31 cellular contexts compared by ENCODE assay signal in genomic region chr3:69807674-69808073, GRCh38.
"Had no signal": no experiment of that assay in that cellular context is flagged by ENCODE, and none has a peak within 500 bp of the region (broad histone marks: within the 10 kb centered on the region; RNA-seq: fewer than 3 reads in every experiment).

No MANE protein-coding gene starts in this region.

- H3K4me3 Mint-ChIP-seq: activated B cell treated with CpG ODN at 0.5 μM for 24 hours; activated CD8-positive, alpha-beta memory T cell treated with anti-CD3 and anti-CD28 coated beads, Interleukin-2, amount 10 ng/mL, durations not matched to agents 7 days and 5 days; activated CD8-positive, alpha-beta T cell treated with anti-CD3 and anti-CD28 coated beads for 36 hours; activated naive CD4-positive, alpha-beta T cell treated with anti-CD3 and anti-CD28 coated beads for 36 hours; activated naive CD4-positive, alpha-beta T cell treated with anti-CD3 and anti-CD28 coated beads, Interleukin-2, amount 50 U/mL, for 24 hours; activated naive CD8-positive, alpha-beta T cell treated with anti-CD3 and anti-CD28 coated beads for 36 hours; activated naive CD8-positive, alpha-beta T cell treated with anti-CD3 and anti-CD28 coated beads, Interleukin-2, amount 50 U/mL, for 24 hours; activated T-helper 1 cell treated with anti-CD3 and anti-CD28 coated beads, Interleukin-12 subunit alpha, Interleukin-12 subunit beta, Interleukin-2, Interleukin-4 antibody, amounts not matched to agents 30 ng/mL and 10 ng/mL and 1 ng/mL, durations not matched to agents 14 hours and 24 hours and 36 hours; T-helper 2 cell treated with Interferon-gamma antibody and Interleukin-4, amounts not matched to agents 5 μg/mL and 100 μg/mL, for 36 hours had no signal

- H3K36me3 Mint-ChIP-seq: activated CD8-positive, alpha-beta memory T cell treated with anti-CD3 and anti-CD28 coated beads, Interleukin-2, amount 10 ng/mL, durations not matched to agents 7 days and 5 days; activated naive CD4-positive, alpha-beta T cell treated with anti-CD3 and anti-CD28 coated beads, Interleukin-2, amount 50 U/mL, for 24 hours; activated naive CD8-positive, alpha-beta T cell treated with anti-CD3 and anti-CD28 coated beads for 36 hours had no signal

- H3K27ac ChIP-seq: adrenal gland, body of pancreas, WERI-Rb-1 had no signal

- DNase-seq: activated B cell treated with CpG ODN at 0.5 μM for 24 hours; activated CD4-positive, alpha-beta T cell treated with anti-CD3 and anti-CD28 coated beads for 48 hours; activated CD4-positive, alpha-beta T cell treated with anti-CD3 and anti-CD28 coated beads, Interleukin-2, amount 50 U/mL, for 1 hour; activated CD4-positive, alpha-beta T cell treated with anti-CD3 and anti-CD28 coated beads, Interleukin-2, amount 50 U/mL, for 48 hours; activated CD8-positive, alpha-beta memory T cell treated with anti-CD3 and anti-CD28 coated beads, Interleukin-2, amount 10 ng/mL, durations not matched to agents 7 days and 5 days; activated CD8-positive, alpha-beta memory T cell treated with anti-CD3 and anti-CD28 coated beads, Interleukin-2, amount 50 U/mL, for 4 hours; activated CD8-positive, alpha-beta T cell treated with anti-CD3 and anti-CD28 coated beads for 36 hours; activated effector memory CD4-positive, alpha-beta T cell treated with anti-CD3 and anti-CD28 coated beads, Interleukin-2, amount 50 U/mL, for 16 hours; activated naive CD4-positive, alpha-beta T cell treated with anti-CD3 and anti-CD28 coated beads for 36 hours; activated naive CD8-positive, alpha-beta T cell treated with anti-CD3 and anti-CD28 coated beads for 36 hours; activated naive CD8-positive, alpha-beta T cell treated with anti-CD3 and anti-CD28 coated beads, Interleukin-2, amount 50 U/mL, for 24 hours; activated T-cell treated with anti-CD3 and anti-CD28 coated beads, Interleukin-2, amount 50 U/mL, for 1 hour; activated T-cell treated with anti-CD3 and anti-CD28 coated beads, Interleukin-2, amount 50 U/mL, for 48 hours; adrenal gland; amygdala; aorta; body of pancreas; caudate nucleus; cortex of kidney; effector CD8-positive, alpha-beta T cell; foreskin fibroblast; head of caudate nucleus; hippocampal formation; T1000; WERI-Rb-1 had no signal

- H3K4me3 ChIP-seq: adrenal gland, body of pancreas had no signal

- H3K4me1 Mint-ChIP-seq: activated B cell treated with CpG ODN at 0.5 μM for 24 hours; activated CD8-positive, alpha-beta memory T cell treated with anti-CD3 and anti-CD28 coated beads, Interleukin-2, amount 10 ng/mL, durations not matched to agents 7 days and 5 days; activated naive CD4-positive, alpha-beta T cell treated with anti-CD3 and anti-CD28 coated beads, Interleukin-2, amount 50 U/mL, for 24 hours; activated naive CD8-positive, alpha-beta T cell treated with anti-CD3 and anti-CD28 coated beads for 36 hours; activated naive CD8-positive, alpha-beta T cell treated with anti-CD3 and anti-CD28 coated beads, Interleukin-2, amount 50 U/mL, for 24 hours had no signal

- H3K9me3 ChIP-seq: adrenal gland, body of pancreas had no signal

- H3K9me3 Mint-ChIP-seq: activated B cell treated with CpG ODN at 0.5 μM for 24 hours; activated CD8-positive, alpha-beta T cell treated with anti-CD3 and anti-CD28 coated beads for 36 hours; activated naive CD4-positive, alpha-beta T cell treated with anti-CD3 and anti-CD28 coated beads for 36 hours; activated naive CD4-positive, alpha-beta T cell treated with anti-CD3 and anti-CD28 coated beads, Interleukin-2, amount 50 U/mL, for 24 hours; activated naive CD8-positive, alpha-beta T cell treated with anti-CD3 and anti-CD28 coated beads for 36 hours; activated naive CD8-positive, alpha-beta T cell treated with anti-CD3 and anti-CD28 coated beads, Interleukin-2, amount 50 U/mL, for 24 hours; activated T-helper 1 cell treated with anti-CD3 and anti-CD28 coated beads, Interleukin-12 subunit alpha, Interleukin-12 subunit beta, Interleukin-2, Interleukin-4 antibody, amounts not matched to agents 30 ng/mL and 10 ng/mL and 1 ng/mL, durations not matched to agents 14 hours and 24 hours and 36 hours; activated T-helper 2 cell treated with anti-CD3 and anti-CD28 coated beads, Interferon-gamma antibody, Interleukin-2, Interleukin-4, amounts not matched to agents 10 μg/mL and 5 μg/mL and 100 μg/mL, durations not matched to agents 14 hours and 24 hours and 36 hours; T-helper 2 cell treated with Interferon-gamma antibody and Interleukin-4, amounts not matched to agents 5 μg/mL and 100 μg/mL, for 36 hours had no signal

- H3K27me3 Mint-ChIP-seq: activated CD8-positive, alpha-beta memory T cell treated with anti-CD3 and anti-CD28 coated beads, Interleukin-2, amount 10 ng/mL, durations not matched to agents 7 days and 5 days; activated CD8-positive, alpha-beta T cell treated with anti-CD3 and anti-CD28 coated beads for 36 hours; activated naive CD8-positive, alpha-beta T cell treated with anti-CD3 and anti-CD28 coated beads for 36 hours had no signal

- H3K36me3 ChIP-seq: adrenal gland, WERI-Rb-1 had no signal

- H3K27ac Mint-ChIP-seq: activated B cell treated with CpG ODN at 0.5 μM for 24 hours; activated CD8-positive, alpha-beta memory T cell treated with anti-CD3 and anti-CD28 coated beads, Interleukin-2, amount 10 ng/mL, durations not matched to agents 7 days and 5 days; activated CD8-positive, alpha-beta T cell treated with anti-CD3 and anti-CD28 coated beads for 36 hours; activated naive CD4-positive, alpha-beta T cell treated with anti-CD3 and anti-CD28 coated beads for 36 hours; activated naive CD4-positive, alpha-beta T cell treated with anti-CD3 and anti-CD28 coated beads, Interleukin-2, amount 50 U/mL, for 24 hours; activated naive CD8-positive, alpha-beta T cell treated with anti-CD3 and anti-CD28 coated beads for 36 hours; activated naive CD8-positive, alpha-beta T cell treated with anti-CD3 and anti-CD28 coated beads, Interleukin-2, amount 50 U/mL, for 24 hours; activated T-helper 1 cell treated with anti-CD3 and anti-CD28 coated beads, Interleukin-12 subunit alpha, Interleukin-12 subunit beta, Interleukin-2, Interleukin-4 antibody, amounts not matched to agents 30 ng/mL and 10 ng/mL and 1 ng/mL, durations not matched to agents 14 hours and 24 hours and 36 hours; activated T-helper 2 cell treated with anti-CD3 and anti-CD28 coated beads, Interferon-gamma antibody, Interleukin-2, Interleukin-4, amounts not matched to agents 10 μg/mL and 5 μg/mL and 100 μg/mL, durations not matched to agents 14 hours and 24 hours and 36 hours; T-helper 2 cell treated with Interferon-gamma antibody and Interleukin-4, amounts not matched to agents 5 μg/mL and 100 μg/mL, for 36 hours had no signal

- H3K27me3 ChIP-seq: adrenal gland, body of pancreas had no signal

- ATAC-seq: activated CD4-positive, CD25-positive, alpha-beta regulatory T cell treated with anti-CD3 and anti-CD28 coated beads, Interleukin-2, amount 50 U/mL, for 24 hours; activated CD8-positive, alpha-beta memory T cell treated with anti-CD3 and anti-CD28 coated beads, Interleukin-2, amount 10 ng/mL, durations not matched to agents 7 days and 5 days; activated CD8-positive, alpha-beta T cell treated with anti-CD3 and anti-CD28 coated beads for 36 hours; activated naive CD8-positive, alpha-beta T cell treated with anti-CD3 and anti-CD28 coated beads, Interleukin-2, amount 50 U/mL, for 24 hours; body of pancreas; esophagus mucosa had no signal
